Comparison of ENCODE assay signal across 20 cellular contexts in genomic region chr1:156157506-156157905, GRCh38. TPM values are rescaled to one million over a fixed set of nuclear protein-coding genes. Genes with fewer than 3 reads are reported as not detected.
A peak's percentile ranks its signal among the peaks of the same experiment; 100 is the strongest.
DNase-seq lines count a peak whose midpoint lies in the region; ATAC-seq and TF ChIP-seq lines count a peak whose summit lies in the region.
"Had no signal": no experiment of that assay in that cellular context is flagged by ENCODE, and none has a peak within 500 bp of the region (broad histone marks: within the 10 kb centered on the region; RNA-seq: fewer than 3 reads in every experiment).

No MANE protein-coding gene starts in this region.

- no peak overlapping the region for H2BK12ac ChIP-seq in mesenchymal stem cell (ENCODE audit: low read length in 2 of 2)

- H3K23ac ChIP-seq in mesenchymal stem cell (ENCODE audit: low read length in 2 of 2) = no peak overlapping the region

- H3K4me3 Mint-ChIP-seq in activated T-cell treated with anti-CD3 and anti-CD28 coated beads, Interleukin-2, amount 50 U/mL, for 72 hours = peak overlapping the region; percentile 67 to 88

- peak overlapping the region; percentile 95 for H3K27ac ChIP-seq in OCI-LY7 (ENCODE audit: low read depth, low read length, poor library complexity, severe bottlenecking)
- no peak overlapping the region for H3K27ac ChIP-seq in mesenchymal stem cell (ENCODE audit: low read length, poor library complexity, severe bottlenecking)
- H3K27ac ChIP-seq in foreskin keratinocyte = no peak overlapping the region
- H3K27ac ChIP-seq in SJCRH30 = no peak overlapping the region
- H3K27ac ChIP-seq: adrenal gland, epithelial cell of prostate, HL-60, right atrium auricular region had no signal

- H2BK120ac ChIP-seq in mesenchymal stem cell (ENCODE audit: low read depth, low read length) = no peak overlapping the region

- WGBS in mesenchymal stem cell = 98% methylated on average over 3 of the region's 3 CpGs

- no peaks in the 10 kb centered on the region for H3K27me3 Mint-ChIP-seq in activated T-cell treated with anti-CD3 and anti-CD28 coated beads, Interleukin-2, amount 50 U/mL, for 72 hours (ENCODE audit: low read depth)

- POLR2A ChIA-PET in OCI-LY7 (lab: Charles Lee) = interaction anchor here (0.5 to 3.5 kb wide), 6 partner anchors 9 to 160 kb away, joined by 3 to 22 read pairs (median 3); partner anchors contain the start of genes PMF1 and SLC25A44
- POLR2A ChIA-PET in GM10248 (lab: Yijun Ruan, JAX) = no interaction called here

- H3K36me3 ChIP-seq in OCI-LY7 (ENCODE audit: insufficient read depth, low read length) (peaks cover 65% of the 10 kb centered on the region), mesenchymal stem cell (ENCODE audit: control insufficient read depth in 1 of 2, insufficient read depth in 2 of 2, low read depth in 1 of 2, low read length in 2 of 2) (no peaks in the 10 kb centered on the region), SJCRH30 (no peaks in the 10 kb centered on the region)
- H3K36me3 ChIP-seq: adrenal gland, right atrium auricular region had no signal

- no peak overlapping the region for H2BK15ac ChIP-seq in mesenchymal stem cell (ENCODE audit: low read depth, poor library complexity, severe bottlenecking)

- H2BK5ac ChIP-seq in mesenchymal stem cell (ENCODE audit: low read depth, low read length, poor library complexity, severe bottlenecking) = no peak overlapping the region

- peaks cover 64% of the 10 kb centered on the region for H3K79me2 ChIP-seq in OCI-LY7 (ENCODE audit: insufficient read depth, low read depth, low read length)

- no peak overlapping the region for H3K9ac ChIP-seq in mesenchymal stem cell (ENCODE audit: low read length)

- peaks cover 95% of the 10 kb centered on the region for H3K4me1 Mint-ChIP-seq in activated T-cell treated with anti-CD3 and anti-CD28 coated beads, Interleukin-2, amount 50 U/mL, for 72 hours (ENCODE audit: low read depth)

- no peak overlapping the region for H3K4ac ChIP-seq in mesenchymal stem cell (ENCODE audit: low read depth in 1 of 2, low read length in 2 of 2)

- no peak overlapping the region for H4K91ac ChIP-seq in mesenchymal stem cell (ENCODE audit: low read length)

- DNase-seq in activated T-cell treated with anti-CD3 and anti-CD28 coated beads, Interleukin-2, amount 50 U/mL, for 72 hours = no peak
- no peak for DNase-seq in activated T-cell treated with anti-CD3 and anti-CD28 coated beads, Interleukin-2, amount 50 U/mL, for 48 hours
- DNase-seq in OCI-LY7 (ENCODE audit: low spot score) (peak; percentile 96), mesenchymal stem cell (peak; percentile 20), foreskin keratinocyte (no peak), SJCRH30 (no peak), GM10248 (ENCODE audit: extremely low spot score) (no peak)
- DNase-seq: activated CD4-positive, alpha-beta T cell treated with anti-CD3 and anti-CD28 coated beads, Interleukin-2, amount 50 U/mL, for 48 hours; adrenal gland; dermis blood vessel endothelial cell; foreskin fibroblast; kidney; NCI-H1048; NCI-H2081; SW 1271 had no signal

- H2AFZ ChIP-seq in OCI-LY7 (ENCODE audit: low read length) (no peak overlapping the region), mesenchymal stem cell (ENCODE audit: low read depth, low read length) (no peak overlapping the region)

- peaks cover 8 to 46% of the 10 kb centered on the region in 2 donors for H3K36me3 Mint-ChIP-seq in activated T-cell treated with anti-CD3 and anti-CD28 coated beads, Interleukin-2, amount 50 U/mL, for 72 hours (ENCODE audit: insufficient read depth in 2 of 2)

- no peaks in the 10 kb centered on the region for H3K9me2 ChIP-seq in OCI-LY7 (ENCODE audit: insufficient read depth, low read length)

- H3K4me1 ChIP-seq in OCI-LY7 (ENCODE audit: insufficient read depth, low read length, poor library complexity, severe bottlenecking) = peaks cover 66% of the 10 kb centered on the region
- peaks cover 26% of the 10 kb centered on the region for H3K4me1 ChIP-seq in mesenchymal stem cell (ENCODE audit: control insufficient read depth, insufficient read depth, low read depth, low read length)
- H3K4me1 ChIP-seq in foreskin keratinocyte = peaks cover 14% of the 10 kb centered on the region
- peaks cover 10% of the 10 kb centered on the region; the same call in 1 of the 2 replicates for H3K4me1 ChIP-seq in SJCRH30

- no peaks in the 10 kb centered on the region for H4K20me1 ChIP-seq in OCI-LY7 (ENCODE audit: insufficient read depth, low read length)

- H3K9me3 Mint-ChIP-seq in activated T-cell treated with anti-CD3 and anti-CD28 coated beads, Interleukin-2, amount 50 U/mL, for 72 hours = no peaks in the 10 kb centered on the region

- no peaks in the 10 kb centered on the region for H3K9me3 ChIP-seq in OCI-LY7 (ENCODE audit: low read length)
- H3K9me3 ChIP-seq in mesenchymal stem cell (ENCODE audit: control insufficient read depth, low read length) = no peaks in the 10 kb centered on the region
- no peaks in the 10 kb centered on the region for H3K9me3 ChIP-seq in SJCRH30 (replicated peaks)
- H3K9me3 ChIP-seq: adrenal gland, right atrium auricular region had no signal

- H4K8ac ChIP-seq in mesenchymal stem cell (ENCODE audit: low read length) = no peak overlapping the region

- no peak overlapping the region for H2AK5ac ChIP-seq in mesenchymal stem cell (ENCODE audit: low read length, severe bottlenecking)

- H3K27me3 ChIP-seq in mesenchymal stem cell (ENCODE audit: control insufficient read depth in 1 of 2, insufficient read depth in 1 of 2, low read length in 2 of 2) (peaks cover 8 to 35% of the 10 kb centered on the region in 2 experiments), foreskin keratinocyte (no peaks in the 10 kb centered on the region), SJCRH30 (no peaks in the 10 kb centered on the region)
- H3K27me3 ChIP-seq: adrenal gland, right atrium auricular region had no signal

- CTCF ChIA-PET in OCI-LY7 (lab: Charles Lee; ENCODE audit: unreplicated experiment) (interaction anchor here (0.9 kb wide), 1 partner anchor 67 kb away, joined by 3 read pairs; no protein-coding TSS in a partner anchor), GM10248 (lab: Yijun Ruan, JAX) (interaction anchor here (0.8 to 18.1 kb wide), 4 partner anchors 10 to 67 kb away, joined by 3 to 306 read pairs (median 4); partner anchors contain the start of gene SLC25A44)

- H3K14ac ChIP-seq in mesenchymal stem cell (ENCODE audit: low read length in 2 of 2) = no peak overlapping the region

- intact Hi-C loops in OCI-LY7 (cut with micrococcal nuclease; ENCODE audit: unreplicated experiment) = loop anchor here (1.0 to 5.0 kb wide), 4 partner anchors 9 to 345 kb away; partner anchors contain the start of genes MEF2D and PMF1

- H3K4me3 ChIP-seq in OCI-LY7 (ENCODE audit: low read depth, low read length, poor library complexity, severe bottlenecking) = peak overlapping the region; percentile 78
- no peak overlapping the region for H3K4me3 ChIP-seq in mesenchymal stem cell (ENCODE audit: insufficient read depth in 1 of 2, low read depth in 1 of 2, low read length in 2 of 2)
- H3K4me3 ChIP-seq in SJCRH30 = no peak overlapping the region
- H3K4me3 ChIP-seq: adrenal gland, lung, right atrium auricular region had no signal

- no peak for ATAC-seq in activated T-cell treated with anti-CD3 and anti-CD28 coated beads, Interleukin-2, amount 50 U/mL, for 72 hours (replicated peaks in 1 of 2)
- peak; percentile 28 for ATAC-seq in GM18520 (IDR thresholded peaks at IDR 0.05; ENCODE audit: unreplicated experiment)
- ATAC-seq in foreskin keratinocyte = no peak

- peak overlapping the region; percentile 77 for H3K27ac Mint-ChIP-seq in activated T-cell treated with anti-CD3 and anti-CD28 coated beads, Interleukin-2, amount 50 U/mL, for 72 hours

- H3K18ac ChIP-seq in mesenchymal stem cell (ENCODE audit: low read depth in 1 of 2, low read length in 2 of 2) = no peak overlapping the region

- no peaks in the 10 kb centered on the region for H3K79me1 ChIP-seq in mesenchymal stem cell (replicated peaks; ENCODE audit: low read length, poor library complexity, severe bottlenecking)

- TF ChIP-seq CTCF in OCI-LY7 (conservative IDR thresholded peaks at IDR 0.05; ENCODE audit: low read length) (no peak), foreskin keratinocyte (conservative IDR thresholded peaks at IDR 0.05) (no peak), GM10248 (IDR thresholded peaks at IDR 0.05; ENCODE audit: control extremely low read depth, extremely low read depth, low read depth, missing control alignments) (no peak)

- no TSS peak for BruUV-seq in OCI-LY7 (replicated peaks; lab: Mats Ljungman, UMichigan)

- peak overlapping the region; percentile 85 for H3K4me2 ChIP-seq in OCI-LY7 (ENCODE audit: low read length)
- no peak overlapping the region for H3K4me2 ChIP-seq in mesenchymal stem cell (ENCODE audit: low read length, poor library complexity, severe bottlenecking)

RNA-seq across cellular contexts. Expression of gene SEMA4A, which starts 4.1 kb away (rescaled TPM):
- 10 to 100 TPM; 63.7 to 80.3 TPM for total RNA-seq in activated T-cell treated with anti-CD3 and anti-CD28 coated beads, Interleukin-2, amount 50 U/mL, for 72 hours
- total RNA-seq in OCI-LY7 (2014; rRNA removed; shearing (Covaris generic)) = 77.8 and 81.2 TPM in 2 replicates
- total RNA-seq in OCI-LY7 (2022) (196 and 205 TPM in 2 replicates), foreskin keratinocyte (9.7 and 9.9 TPM in 2 replicates)
- 0.61 TPM for polyA plus RNA-seq in mesenchymal stem cell (2013, experiment 1 of 2)
- polyA plus RNA-seq in mesenchymal stem cell (2013, experiment 2 of 2) = 0.40 TPM
- polyA plus RNA-seq in foreskin keratinocyte = 9.3 TPM in 2 replicates
- total RNA-seq in SJCRH30 (2014; rRNA removed; shearing (Covaris generic)) = 1.2 and 2.1 TPM in 2 replicates

RNA-seq across cellular contexts. Expression of gene SLC25A44, which starts 36.4 kb away (rescaled TPM):
- total RNA-seq in activated T-cell treated with anti-CD3 and anti-CD28 coated beads, Interleukin-2, amount 50 U/mL, for 72 hours = 10 to 100 TPM; 52.3 to 71.0 TPM
- 8.5 and 11.0 TPM in 2 replicates for total RNA-seq in OCI-LY7 (2014; rRNA removed; shearing (Covaris generic))
- 22.5 and 26.1 TPM in 2 replicates for total RNA-seq in OCI-LY7 (2022)
- 21.8 TPM for polyA plus RNA-seq in mesenchymal stem cell (2013, experiment 1 of 2)
- polyA plus RNA-seq in mesenchymal stem cell (2013, experiment 2 of 2) = 20.8 TPM
- total RNA-seq in foreskin keratinocyte = 18.4 and 18.5 TPM in 2 replicates
- 12.4 and 14.2 TPM in 2 replicates for polyA plus RNA-seq in foreskin keratinocyte
- total RNA-seq in SJCRH30 (2014; rRNA removed; shearing (Covaris generic)) = 12.3 and 12.9 TPM in 2 replicates

RNA-seq across cellular contexts. Expression of gene LMNA, which starts 43.0 kb away (rescaled TPM):
- 100 to 1,000 TPM; 125 to 159 TPM for total RNA-seq in activated T-cell treated with anti-CD3 and anti-CD28 coated beads, Interleukin-2, amount 50 U/mL, for 72 hours
- 12.9 and 14.3 TPM in 2 replicates for total RNA-seq in OCI-LY7 (2014; rRNA removed; shearing (Covaris generic))
- total RNA-seq in OCI-LY7 (2022) (5.0 and 6.5 TPM in 2 replicates), foreskin keratinocyte (816 and 822 TPM in 2 replicates)
- polyA plus RNA-seq in mesenchymal stem cell (2013, experiment 1 of 2) = 732 TPM
- 747 TPM for polyA plus RNA-seq in mesenchymal stem cell (2013, experiment 2 of 2)
- 810 and 877 TPM in 2 replicates for polyA plus RNA-seq in foreskin keratinocyte
- total RNA-seq in SJCRH30 (2014; rRNA removed; shearing (Covaris generic)) = 113 and 114 TPM in 2 replicates

RNA-seq across cellular contexts. Expression of gene PMF1, which starts 55.3 kb away (rescaled TPM):
- 100 to 1,000 TPM; 122 to 127 TPM for total RNA-seq in activated T-cell treated with anti-CD3 and anti-CD28 coated beads, Interleukin-2, amount 50 U/mL, for 72 hours
- 82.5 and 88.3 TPM in 2 replicates for total RNA-seq in OCI-LY7 (2014; rRNA removed; shearing (Covaris generic))
- 67.5 and 75.5 TPM in 2 replicates for total RNA-seq in OCI-LY7 (2022)
- 43.5 TPM for polyA plus RNA-seq in mesenchymal stem cell (2013, experiment 1 of 2)
- polyA plus RNA-seq in mesenchymal stem cell (2013, experiment 2 of 2) = 45.8 TPM
- total RNA-seq in foreskin keratinocyte = 54.7 and 56.2 TPM in 2 replicates
- 75.0 and 76.1 TPM in 2 replicates for polyA plus RNA-seq in foreskin keratinocyte
- 59.7 and 63.5 TPM in 2 replicates for total RNA-seq in SJCRH30 (2014; rRNA removed; shearing (Covaris generic))

Comparison
In these comparisons a context has a peak if more than half of its experiments do, and no peak if none do; other contexts are left out.
1. DNase-seq: peak in OCI-LY7 (single experiment) and mesenchymal stem cell (single experiment); none in activated T-cell treated with anti-CD3 and anti-CD28 coated beads, Interleukin-2, amount 50 U/mL, for 72 hours (0 of 2), activated T-cell treated with anti-CD3 and anti-CD28 coated beads, Interleukin-2, amount 50 U/mL, for 48 hours (0 of 2), foreskin keratinocyte (0 of 2), SJCRH30 (0 of 2) and GM10248 (single experiment).